8 cellular contexts compared by ENCODE assay signal in genomic region chr12:100200450-100201181, GRCh38. TPM values are rescaled to one million over a fixed set of nuclear protein-coding genes. Genes with fewer than 3 reads are reported as not detected.
A peak's percentile ranks its signal among the peaks of the same experiment; 100 is the strongest.
DNase-seq lines count a peak whose midpoint lies in the region; ATAC-seq and TF ChIP-seq lines count a peak whose summit lies in the region.

ACTR6 (plus strand) TSS chr12:100200815; CDS start chr12:100200852, 37 bp downstream.

- peak within 1 kb of the TSS; percentile 91 for H3K4me2 ChIP-seq in OCI-LY3 (ENCODE audit: low read length)

- peaks cover 3% of the 10 kb centered on the region; the same call in 1 of the 2 replicates for H3K4me1 ChIP-seq in OCI-LY3 (ENCODE audit: low read length)

- ATAC-seq in GM21515 (IDR thresholded peaks at IDR 0.05; ENCODE audit: unreplicated experiment), result peak; percentile 92

- DNase-seq in DMS 273 (lab: John Stamatoyannopoulos, UW; ENCODE audit: unreplicated experiment), result peak; percentile 97
- peak; percentile 74 for DNase-seq in HuH-7 (ENCODE audit: low spot score)
- DNase-seq in activated CD8-positive, alpha-beta memory T cell treated with anti-CD3 and anti-CD28 coated beads, Interleukin-2, amount 50 U/mL, for 48 hours, result peak; percentile 95
- peak; percentile 97 for DNase-seq in epithelial cell of esophagus (ENCODE audit: low read depth)
- DNase-seq in mucosa of gallbladder (ENCODE audit: low spot score), result peak; percentile 98
- peak; percentile 94 to 97 for DNase-seq in stimulated activated CD8-positive, alpha-beta memory T cell treated with anti-CD3 and anti-CD28 coated beads, Interleukin-4, amount 100 ng/mL, for 4 hours (ENCODE audit: low read depth in 2 of 2, low spot score in 1 of 2)

- peak within 1 kb of the TSS; percentile 81 for H2AFZ ChIP-seq in OCI-LY3 (ENCODE audit: low read depth, low read length)

- no peaks in the 10 kb centered on the region for H3K9me3 ChIP-seq in OCI-LY3 (ENCODE audit: insufficient read depth, low read length)

- H3K27ac ChIP-seq in OCI-LY3 (ENCODE audit: low read length), result peak within 1 kb of the TSS; percentile 57

- no peaks in the 10 kb centered on the region for H3K27me3 ChIP-seq in OCI-LY3 (ENCODE audit: low read depth, low read length)

- H3K36me3 ChIP-seq in OCI-LY3 (replicated peaks; ENCODE audit: low read depth, low read length), result no peaks in the 10 kb centered on the region

- H3K4me3 ChIP-seq in OCI-LY3 (ENCODE audit: low read length) (peak within 1 kb of the TSS; percentile 88), epithelial cell of esophagus (ENCODE audit: low read length) (peak within 1 kb of the TSS; percentile 67)

- peak within 1 kb of the TSS; percentile 85 for H3K9ac ChIP-seq in OCI-LY3 (ENCODE audit: low read length)

- TF ChIP-seq CTCF in OCI-LY3 (IDR thresholded peaks at IDR 0.05; ENCODE audit: low read depth, low read length) (no peak), epithelial cell of esophagus (IDR thresholded peaks at IDR 0.05; ENCODE audit: insufficient read depth, low read depth, low read length, missing control alignments) (no peak)

- peaks cover 25% of the 10 kb centered on the region for H3K79me2 ChIP-seq in OCI-LY3 (ENCODE audit: low read length)

- H4K20me1 ChIP-seq in OCI-LY3 (ENCODE audit: insufficient read depth, low read length), result no peaks in the 10 kb centered on the region

RNA-seq across cellular contexts. Expression of gene ACTR6, which starts in this region (rescaled TPM):
- 25.1 TPM for total RNA-seq in mucosa of gallbladder

Comparison
In these comparisons a context has a peak if more than half of its experiments do, and no peak if none do; other contexts are left out.
1. Peak in every context shown above with its lines: DNase-seq, ATAC-seq, H3K4me3 ChIP-seq and H3K27ac ChIP-seq.